ENCODE assay signal across 25 cellular contexts in the genomic region with DNA sequence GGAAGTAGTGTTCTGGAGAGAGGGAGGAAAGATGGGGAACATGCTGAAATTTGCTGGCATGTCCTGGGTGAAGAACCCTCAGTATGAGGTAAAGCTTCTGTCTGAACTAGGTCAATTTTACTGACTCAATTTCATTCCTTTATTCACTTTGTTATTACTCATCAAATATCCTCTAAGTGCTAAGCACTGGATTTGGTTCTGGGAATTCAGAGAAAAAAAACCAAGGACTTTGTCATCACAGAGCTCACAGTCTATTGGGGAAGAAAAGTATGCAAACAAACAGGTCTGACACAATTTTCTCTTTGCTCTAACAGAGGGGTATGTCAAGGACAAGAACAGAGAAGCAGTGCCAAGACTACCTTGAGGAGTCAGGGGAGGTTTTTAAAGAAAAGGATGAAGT.
DNase-seq lines count a peak whose midpoint lies in the region; ATAC-seq and TF ChIP-seq lines count a peak whose summit lies in the region.
"Had no signal": no experiment of that assay in that cellular context is flagged by ENCODE, and none has a peak within 500 bp of the region (broad histone marks: within the 10 kb centered on the region; RNA-seq: fewer than 3 reads in every experiment).

No MANE protein-coding gene starts in this region.

- H3K4me3 ChIP-seq in AG10803 (ENCODE audit: low read length): no peak overlapping the region
- H3K4me3 ChIP-seq in epithelial cell of esophagus (ENCODE audit: low read length): no peak overlapping the region
- no peak overlapping the region for H3K4me3 ChIP-seq in osteoblast (ENCODE audit: insufficient read depth, low read length)
- H3K4me3 ChIP-seq in spleen: no peak overlapping the region
- H3K4me3 ChIP-seq in esophagus muscularis mucosa: no peak overlapping the region
- H3K4me3 ChIP-seq in right atrium auricular region: no peak overlapping the region
- H3K4me3 ChIP-seq: uterus had no signal

- H3K4me2 ChIP-seq in osteoblast (ENCODE audit: insufficient read depth, low read length): no peak overlapping the region

- no peak for ATAC-seq in sciatic nerve

- peaks cover 53% of the 10 kb centered on the region for H3K36me3 ChIP-seq in osteoblast (ENCODE audit: insufficient read depth, low read length)
- no peaks in the 10 kb centered on the region for H3K36me3 ChIP-seq in spleen
- peaks cover 0 to 62% (median 8%) of the 10 kb centered on the region in 4 donors for H3K36me3 ChIP-seq in esophagus muscularis mucosa
- peaks cover 11% of the 10 kb centered on the region for H3K36me3 ChIP-seq in right atrium auricular region
- H3K36me3 ChIP-seq: uterus had no signal

- H3K4me1 ChIP-seq in osteoblast (ENCODE audit: insufficient read depth, low read length) (peaks cover 43% of the 10 kb centered on the region), spleen (no peaks in the 10 kb centered on the region), esophagus muscularis mucosa (peaks cover 0 to 3% (median 2%) of the 10 kb centered on the region in 4 donors), right atrium auricular region (no peaks in the 10 kb centered on the region)
- H3K4me1 ChIP-seq: uterus had no signal

- DNase-seq in AG10803 (ENCODE audit: low read depth) (peak; percentile 73), LHCN-M2 (ENCODE audit: low read depth) (peak; percentile 42), epithelial cell of esophagus (ENCODE audit: low read depth) (peak; percentile 74), osteoblast (ENCODE audit: insufficient read length, low spot score, missing footprints) (no peak), spleen (no peak), esophagus muscularis mucosa (ENCODE audit: extremely low spot score) (no peak), right atrium auricular region (ENCODE audit: low spot score) (no peak), sciatic nerve (ENCODE audit: low spot score) (no peak)
- DNase-seq: ACHN; activated CD8-positive, alpha-beta memory T cell treated with anti-CD3 and anti-CD28 coated beads for 24 hours; activated naive CD4-positive, alpha-beta T cell treated with anti-CD3 and anti-CD28 coated beads, Interleukin-2, amount 10 ng/mL, durations not matched to agents 7 days and 5 days; activated T-cell treated with anti-CD3 and anti-CD28 coated beads, Interleukin-2, amount 50 U/mL, for 48 hours; aorta; cerebellar nuclear complex; DMS153; effector CD8-positive, alpha-beta T cell; GOT3; islet precursor cell; NCI-H146; NCI-H2171 treated with DMSO at 0.1 percent for 48 hours; NCI-H774; nucleus accumbens; SHP77; substantia nigra; uterus had no signal

- no peak for TF ChIP-seq EP300 in esophagus muscularis mucosa (IDR thresholded peaks at IDR 0.05)

- TF ChIP-seq POLR2A in spleen (IDR thresholded peaks at IDR 0.05) (no peak), esophagus muscularis mucosa (IDR thresholded peaks at IDR 0.05; ENCODE audit: low read depth) (no peak)

- H3K27me3 ChIP-seq in osteoblast (ENCODE audit: insufficient read depth, low read length) (no peaks in the 10 kb centered on the region), spleen (replicated peaks in 1 of 7) (no peaks in the 10 kb centered on the region), esophagus muscularis mucosa (no peaks in the 10 kb centered on the region), right atrium auricular region (no peaks in the 10 kb centered on the region)
- H3K27me3 ChIP-seq: uterus had no signal

- no peaks in the 10 kb centered on the region for H3K79me2 ChIP-seq in osteoblast (ENCODE audit: insufficient read depth, low read length)

- H3K9me3 ChIP-seq in osteoblast (ENCODE audit: low read depth, low read length) (no peaks in the 10 kb centered on the region), spleen (no peaks in the 10 kb centered on the region), esophagus muscularis mucosa (no peaks in the 10 kb centered on the region), right atrium auricular region (no peaks in the 10 kb centered on the region)
- H3K9me3 ChIP-seq: uterus had no signal

- TF ChIP-seq CTCF in AG10803 (conservative IDR thresholded peaks at IDR 0.05; ENCODE audit: low read length) (no peak), epithelial cell of esophagus (IDR thresholded peaks at IDR 0.05; ENCODE audit: insufficient read depth, low read depth, low read length, missing control alignments) (no peak), osteoblast (IDR thresholded peaks at IDR 0.05; ENCODE audit: extremely low read depth, low read depth, low read length) (no peak), spleen (IDR thresholded peaks at IDR 0.05 in 8 of 11, conservative IDR thresholded peaks at IDR 0.05 in 3 of 11) (no peak), esophagus muscularis mucosa (IDR thresholded peaks at IDR 0.05) (no peak), right atrium auricular region (IDR thresholded peaks at IDR 0.05) (no peak)

- intact Hi-C loops in spleen (cut with DNase I; ENCODE audit: low total_unique reads) (no loop called here), esophagus muscularis mucosa (cut with DNase I) (no loop called here), sciatic nerve (cut with DNase I) (no loop called here)

- H3K27ac ChIP-seq in osteoblast (ENCODE audit: low read depth, low read length): peak overlapping the region; percentile 75
- no peak overlapping the region for H3K27ac ChIP-seq in spleen
- no peak overlapping the region for H3K27ac ChIP-seq in esophagus muscularis mucosa (replicated peaks in 1 of 4)
- no peak overlapping the region for H3K27ac ChIP-seq in right atrium auricular region
- H3K27ac ChIP-seq: uterus had no signal

- H4K20me1 ChIP-seq in osteoblast (ENCODE audit: insufficient read depth, low read length): no peaks in the 10 kb centered on the region

- no peak overlapping the region for H2AFZ ChIP-seq in osteoblast (ENCODE audit: low read length)

Comparison
In these comparisons a context has a peak if more than half of its experiments do, and no peak if none do; other contexts are left out.
1. DNase-seq: peak in AG10803 (single experiment), LHCN-M2 (single experiment) and epithelial cell of esophagus (single experiment); none in osteoblast (single experiment), spleen (single experiment), esophagus muscularis mucosa (single experiment), right atrium auricular region (single experiment) and sciatic nerve (single experiment).